ENCODE assay signal across 9 cellular contexts in the genomic region with DNA sequence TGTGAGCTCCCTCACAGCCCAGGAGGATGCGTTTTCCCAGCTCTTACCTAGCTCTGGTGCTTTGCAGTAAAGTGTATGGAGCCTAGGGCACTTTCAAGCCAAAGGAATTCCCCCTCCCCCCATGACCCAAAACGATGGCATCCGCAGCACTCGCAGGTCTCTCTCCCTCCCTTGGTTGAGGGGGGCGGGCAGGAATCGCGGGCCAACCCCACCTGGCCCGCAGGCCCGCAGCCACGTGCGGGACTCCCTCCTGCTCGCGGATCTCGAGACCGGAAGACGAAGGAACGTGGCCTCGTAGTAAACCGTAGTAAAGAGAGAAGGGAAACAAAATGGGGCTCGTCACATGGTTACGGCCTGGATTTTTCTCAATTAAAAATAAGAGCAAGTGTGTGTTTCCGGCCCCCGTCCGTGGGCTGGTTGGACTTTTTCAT. TPM values are rescaled to one million over a fixed set of nuclear protein-coding genes. Genes with fewer than 3 reads are reported as not detected.
DNase-seq lines count a peak whose midpoint lies in the region; ATAC-seq, FAIRE-seq and TF ChIP-seq lines count a peak whose summit lies in the region.
"Had no signal": no experiment of that assay in that cellular context is flagged by ENCODE, and none has a peak within 500 bp of the region (broad histone marks: within the 10 kb centered on the region; RNA-seq: fewer than 3 reads in every experiment).

No MANE protein-coding gene starts in this region.

- FAIRE-seq in HepG2 (lab: Jason Lieb, UNC), result no peak
- no peak for FAIRE-seq in D721Med (lab: Jason Lieb, UNC)
- FAIRE-seq: endometrium had no signal

- TF ChIP-seq CTCF in colonic mucosa (IDR thresholded peaks at IDR 0.05) (no peak), HepG2 (CRISPR knock-in tag; IDR thresholded peaks at IDR 0.05) (no peak), D721Med (IDR thresholded peaks at IDR 0.05; ENCODE audit: insufficient read depth, missing control alignments) (no peak)

- H3K27ac ChIP-seq in colonic mucosa, result peak overlapping the region; percentile 83
- no peak overlapping the region for H3K27ac ChIP-seq in HepG2 (ENCODE audit: extremely low read length, insufficient read depth, low read length)

- CTCF ChIA-PET in HepG2 (lab: Yijun Ruan, JAX; ENCODE audit: low intra/inter-chr PET ratio, low total read pairs), result no interaction called here

- no peak overlapping the region for H3K4me2 ChIP-seq in HepG2 (ENCODE audit: low read depth, low read length)

- H3K9ac ChIP-seq in colonic mucosa (ENCODE audit: low read depth in 2 of 2, low read length in 2 of 2) (peak overlapping the region; percentile 43 to 93), HepG2 (ENCODE audit: insufficient read depth, low read depth, low read length) (no peak overlapping the region)

- H3K4me1 ChIP-seq in colonic mucosa, result no peaks in the 10 kb centered on the region
- H3K4me1 ChIP-seq in HepG2 (ENCODE audit: insufficient read depth, low read length), result peaks cover 69% of the 10 kb centered on the region

- peaks cover 59% of the 10 kb centered on the region for H3K79me2 ChIP-seq in HepG2 (ENCODE audit: insufficient read depth, low read length)

- POLR2A ChIA-PET in HepG2 (lab: Yijun Ruan, JAX), result interaction anchor here (1.0 to 3.0 kb wide), 3 partner anchors 9 to 58 kb away, joined by 4 to 17 read pairs (median 4); partner anchors contain the start of gene IRS1

- H4K20me1 ChIP-seq in HepG2 (ENCODE audit: insufficient read depth, low read length), result no peaks in the 10 kb centered on the region

- no peak for TF ChIP-seq POLR2A in HepG2 (IDR thresholded peaks at IDR 0.05; ENCODE audit: insufficient read depth in 1 of 2, low read depth in 2 of 2, low read length in 2 of 2)

- TF ChIP-seq EP300 in HepG2 (IDR thresholded peaks at IDR 0.05; ENCODE audit: low read depth in 2 of 2, low read length in 2 of 2), result no peak
- no peak for TF ChIP-seq EP300 in HepG2 (CRISPR knock-in tag; IDR thresholded peaks at IDR 0.05; ENCODE audit: borderline replicate concordance)

- TF ChIP-seq RAD21 in HepG2 (CRISPR knock-in tag; IDR thresholded peaks at IDR 0.05), result no peak

- in situ Hi-C loops in HepG2 (cut with HindIII; ENCODE audit: extremely low pct_ligation_motif_present, low pct_unique_long_range_greater_than_20kb), result loop anchor here (10.0 kb wide), 3 partner anchors 56 to 576 kb away; no protein-coding TSS in a partner anchor

- BruUV-seq in HepG2 (replicated peaks; lab: Mats Ljungman, UMichigan), result no TSS peak

- H3K9me3 ChIP-seq in colonic mucosa, result no peaks in the 10 kb centered on the region
- no peaks in the 10 kb centered on the region for H3K9me3 ChIP-seq in HepG2 (ENCODE audit: low read length)

- no peak overlapping the region for H2AFZ ChIP-seq in HepG2 (ENCODE audit: low read length)

- 98% methylated on average over 24 of the region's 24 CpGs for WGBS in HepG2 (ENCODE audit: low lambda C conversion rate)

- H3K36me3 ChIP-seq in colonic mucosa, result no peaks in the 10 kb centered on the region
- peaks cover 0 to 6% of the 10 kb centered on the region in 2 experiments; a peak in 2 of 5 replicates for H3K36me3 ChIP-seq in HepG2 (replicated peaks in 1 of 2; ENCODE audit: control insufficient read depth in 1 of 2, insufficient read depth in 2 of 2, low read length in 2 of 2)

- H3K27me3 ChIP-seq in colonic mucosa, result no peaks in the 10 kb centered on the region
- no peaks in the 10 kb centered on the region for H3K27me3 ChIP-seq in HepG2 (ENCODE audit: control insufficient read depth in 1 of 2, insufficient read depth in 2 of 2, low read length in 2 of 2)

- intact Hi-C loops in colonic mucosa (cut with DNase I), result loop anchor here (10.0 kb wide), 2 partner anchors 136 to 346 kb away; no protein-coding TSS in a partner anchor
- intact Hi-C loops in HepG2 (cut with micrococcal nuclease; ENCODE audit: unreplicated experiment), result no loop called here

- DNase-seq in DMS53 treated with DMSO at 0.1 percent for 48 hours (lab: John Stamatoyannopoulos, UW; ENCODE audit: unreplicated experiment) (peak; percentile 27), colonic mucosa (peak; percentile 59), HepG2 (ENCODE audit: low spot score) (no peak), stromal cell of bone marrow (ENCODE audit: low read depth) (peak; percentile 46), D721Med (ENCODE audit: insufficient read length, low spot score) (no peak)

- ATAC-seq in GM19395 (IDR thresholded peaks at IDR 0.05; ENCODE audit: unreplicated experiment), result peak; percentile 83
- ATAC-seq in HG03378 (IDR thresholded peaks at IDR 0.05; ENCODE audit: unreplicated experiment), result peak; percentile 71
- no peak for ATAC-seq in HepG2

- H3K4me3 ChIP-seq in colonic mucosa (peak overlapping the region; percentile 51), HepG2 (replicated peaks in 1 of 3; ENCODE audit: insufficient read depth in 1 of 3, low read depth in 2 of 3, low read length in 3 of 3) (no peak overlapping the region)

TF ChIP-seq in PFSK-1, 5 proteins besides CTCF, POLR2A, EP300 and RAD21:
- TF ChIP-seq SIN3A (IDR thresholded peaks at IDR 0.05; ENCODE audit: borderline replicate concordance, insufficient read depth, low read length), result 0 out of 2 replicates have a peak, but pooled peaks have one; percentile 61
- no peak for TF ChIP-seq POLR2AphosphoS5 (IDR thresholded peaks at IDR 0.05; ENCODE audit: low read depth, low read length)
- TF ChIP-seq FOXP2 (optimal IDR thresholded peaks at IDR 0.05; ENCODE audit: borderline replicate concordance, extremely low read depth, extremely low read length, insufficient read depth), result peak; percentile 12

TF ChIP-seq in HepG2, 621 proteins besides CTCF, POLR2A, EP300 and RAD21 (continues in another document):
- no peak for TF ChIP-seq ZNF207 (IDR thresholded peaks at IDR 0.05; ENCODE audit: borderline replicate concordance)
- TF ChIP-seq SAP130 (CRISPR knock-in tag; IDR thresholded peaks at IDR 0.05; ENCODE audit: low read depth), result no peak

RNA-seq across cellular contexts. Expression of gene IRS1, which starts 8.5 kb away (rescaled TPM):
- 13.2 TPM for polyA plus RNA-seq in PFSK-1 (2012; ENCODE audit: insufficient read length, low read depth)
- total RNA-seq in colonic mucosa (10 to 100 TPM in 1 of 2 donors, 1 to 10 TPM in 1; 9.5 to 17.4 TPM), HepG2 (2016; rRNA removed; fragmentation: Illumina TruSeq; extraction: Trizol) (7.9 and 8.7 TPM in 2 replicates)
- 0.51 and 0.53 TPM in 2 replicates for total RNA-seq in HepG2 (2016; cell fraction: cytosol; rRNA removed; fragmentation: Illumina TruSeq; extraction: Trizol; ENCODE audit: low read depth)
- total RNA-seq in HepG2 (2016; cell fraction: insoluble cytoplasmic fraction; rRNA removed; fragmentation: Illumina TruSeq; extraction: Trizol), result 7.1 and 8.1 TPM in 2 replicates
- total RNA-seq in HepG2 (2016; cell fraction: membrane; rRNA removed; fragmentation: Illumina TruSeq; extraction: Trizol), result 2.7 and 3.0 TPM in 2 replicates
- 10.7 and 14.1 TPM in 2 replicates for total RNA-seq in HepG2 (2016; cell fraction: nucleus; rRNA removed; fragmentation: Illumina TruSeq; extraction: Trizol)
- polyA plus RNA-seq in HepG2 (2011; rRNA removed), result 9.0 and 12.8 TPM in 2 replicates
- 7.1 and 7.9 TPM in 2 replicates for polyA plus RNA-seq in HepG2 (2011; cell fraction: cytosol; rRNA removed)
- 15.3 and 15.6 TPM in 2 replicates for polyA plus RNA-seq in HepG2 (2011; cell fraction: nucleus; rRNA removed)
- polyA plus RNA-seq in HepG2 (2012), result 14.3 and 15.3 TPM in 2 replicates
- 0.25 and 0.50 TPM in 2 replicates for polyA plus RNA-seq in HepG2 (2016; cell fraction: cytosol; fragmentation: Illumina TruSeq; extraction: Trizol; ENCODE audit: low read depth)
- polyA plus RNA-seq in HepG2 (2016; cell fraction: insoluble cytoplasmic fraction; fragmentation: Illumina TruSeq; extraction: Trizol; ENCODE audit: low read depth), result 6.8 and 8.7 TPM in 2 replicates
- 1.1 and 1.4 TPM in 2 replicates for polyA plus RNA-seq in HepG2 (2016; cell fraction: membrane; fragmentation: Illumina TruSeq; extraction: Trizol; ENCODE audit: low read depth)
- 11.6 and 13.6 TPM in 2 replicates for polyA plus RNA-seq in HepG2 (2016; cell fraction: nucleus; fragmentation: Illumina TruSeq; extraction: Trizol; ENCODE audit: insufficient read depth, low read depth)
- 0.68 and 28.1 TPM in 2 replicates for polyA minus RNA-seq in HepG2 (2011; rRNA and poly(A)+ RNA removed; ENCODE audit: low replicate concordance)
- polyA minus RNA-seq in HepG2 (2011; cell fraction: cytosol; rRNA and poly(A)+ RNA removed), result 11.2 and 13.5 TPM in 2 replicates
- 26.8 and 36.8 TPM in 2 replicates for polyA minus RNA-seq in HepG2 (2011; cell fraction: nucleus; rRNA and poly(A)+ RNA removed)

RNA-seq across cellular contexts. Expression of gene RHBDD1, which starts 44.8 kb away (rescaled TPM):
- polyA plus RNA-seq in PFSK-1 (2012; ENCODE audit: insufficient read length, low read depth), result 5.8 TPM
- 10 to 100 TPM; 29.9 to 31.7 TPM for total RNA-seq in colonic mucosa
- 8.2 and 8.8 TPM in 2 replicates for total RNA-seq in HepG2 (2016; rRNA removed; fragmentation: Illumina TruSeq; extraction: Trizol)
- total RNA-seq in HepG2 (2016; cell fraction: cytosol; rRNA removed; fragmentation: Illumina TruSeq; extraction: Trizol; ENCODE audit: low read depth), result 25.4 and 28.6 TPM in 2 replicates
- 8.3 and 8.9 TPM in 2 replicates for total RNA-seq in HepG2 (2016; cell fraction: insoluble cytoplasmic fraction; rRNA removed; fragmentation: Illumina TruSeq; extraction: Trizol)
- 14.2 and 17.1 TPM in 2 replicates for total RNA-seq in HepG2 (2016; cell fraction: membrane; rRNA removed; fragmentation: Illumina TruSeq; extraction: Trizol)
- 18.0 and 18.2 TPM in 2 replicates for total RNA-seq in HepG2 (2016; cell fraction: nucleus; rRNA removed; fragmentation: Illumina TruSeq; extraction: Trizol)
- 8.7 and 9.5 TPM in 2 replicates for polyA plus RNA-seq in HepG2 (2011; rRNA removed)
- 4.1 and 6.4 TPM in 2 replicates for polyA plus RNA-seq in HepG2 (2011; cell fraction: cytosol; rRNA removed)
- polyA plus RNA-seq in HepG2 (2011; cell fraction: nucleus; rRNA removed), result 5.5 and 7.6 TPM in 2 replicates
- polyA plus RNA-seq in HepG2 (2012), result 6.4 and 10.1 TPM in 2 replicates
- 0.42 and 1.1 TPM in 2 replicates for polyA plus RNA-seq in HepG2 (2016; cell fraction: cytosol; fragmentation: Illumina TruSeq; extraction: Trizol; ENCODE audit: low read depth)
- 4.6 and 4.8 TPM in 2 replicates for polyA plus RNA-seq in HepG2 (2016; cell fraction: insoluble cytoplasmic fraction; fragmentation: Illumina TruSeq; extraction: Trizol; ENCODE audit: low read depth)
- polyA plus RNA-seq in HepG2 (2016; cell fraction: membrane; fragmentation: Illumina TruSeq; extraction: Trizol; ENCODE audit: low read depth), result 2.7 and 3.3 TPM in 2 replicates
- polyA plus RNA-seq in HepG2 (2016; cell fraction: nucleus; fragmentation: Illumina TruSeq; extraction: Trizol; ENCODE audit: insufficient read depth, low read depth), result 3.7 and 5.6 TPM in 2 replicates
- 8.3 and 22.5 TPM in 2 replicates for polyA minus RNA-seq in HepG2 (2011; rRNA and poly(A)+ RNA removed; ENCODE audit: low replicate concordance)
- 19.6 and 21.3 TPM in 2 replicates for polyA minus RNA-seq in HepG2 (2011; cell fraction: cytosol; rRNA and poly(A)+ RNA removed)
- polyA minus RNA-seq in HepG2 (2011; cell fraction: nucleus; rRNA and poly(A)+ RNA removed), result 44.3 and 54.3 TPM in 2 replicates

Comparison
In these comparisons a context has a peak if more than half of its experiments do, and no peak if none do; other contexts are left out.
1. DNase-seq: peak in DMS53 treated with DMSO at 0.1 percent for 48 hours (single experiment), colonic mucosa (single experiment) and stromal cell of bone marrow (single experiment); none in HepG2 (single experiment) and D721Med (single experiment).